10 cellular contexts compared by ENCODE assay signal in genomic region chr12:2163172-2163927, GRCh38.
DNase-seq lines count a peak whose midpoint lies in the region; ATAC-seq and TF ChIP-seq lines count a peak whose summit lies in the region.
"Had no signal": no experiment of that assay in that cellular context is flagged by ENCODE, and none has a peak within 500 bp of the region (broad histone marks: within the 10 kb centered on the region; RNA-seq: fewer than 3 reads in every experiment).

No MANE protein-coding gene starts in this region.

- H3K9me3 ChIP-seq in stomach (peaks cover 0 to 22% (median 14%) of the 10 kb centered on the region in 4 donors), A673 (ENCODE audit: low read depth, low read length, poor library complexity, severe bottlenecking) (peaks cover 9% of the 10 kb centered on the region)

- DNase-seq in GOT3 (lab: John Stamatoyannopoulos, UW), result peak; percentile 44
- DNase-seq in choroid plexus epithelial cell (ENCODE audit: low read depth), result peak; percentile 71
- peak; percentile 67 for DNase-seq in left lobe of liver (ENCODE audit: low spot score)
- peak; percentile 70 for DNase-seq in stomach
- no peak for DNase-seq in A673 (ENCODE audit: low spot score)
- DNase-seq in nephron progenitor cell, result no peak
- no peak for DNase-seq in stimulated activated CD4-positive, alpha-beta T cell treated with anti-CD3 and anti-CD28 coated beads, Interleukin-15, amount 100 ng/mL, for 24 hours
- DNase-seq: activated effector memory CD4-positive, alpha-beta T cell treated with Interleukin-2 at 50 U/mL for 16 hours; NCI-H526 had no signal

- no peak for TF ChIP-seq POLR2A in stomach (IDR thresholded peaks at IDR 0.05)

- H3K36me3 Mint-ChIP-seq in nephron progenitor cell (ENCODE audit: low read depth), result peaks cover 12% of the 10 kb centered on the region

- peaks cover 8% of the 10 kb centered on the region for H3K27me3 Mint-ChIP-seq in nephron progenitor cell (ENCODE audit: low read depth, poor library complexity)

- H3K4me1 ChIP-seq in stomach, result peaks cover 13 to 56% (median 25%) of the 10 kb centered on the region in 4 donors
- peaks cover 19% of the 10 kb centered on the region for H3K4me1 ChIP-seq in A673 (ENCODE audit: insufficient read depth, low read length, poor library complexity, severe bottlenecking)

- peaks cover 46% of the 10 kb centered on the region for H3K4me1 Mint-ChIP-seq in nephron progenitor cell

- TF ChIP-seq EP300 in stomach (IDR thresholded peaks at IDR 0.05), result peak; percentile 45

- H3K27ac ChIP-seq in stomach, result peak overlapping the region in 4 of 5 donors; percentile 28 to 83 (median 68)
- H3K27ac ChIP-seq in A673 (ENCODE audit: low read depth, low read length, poor library complexity, severe bottlenecking), result no peak overlapping the region

- POLR2A ChIA-PET in A673 (lab: Charles Lee; ENCODE audit: low non-redundant PET), result no interaction called here

- intact Hi-C loops in stomach (cut with DNase I; ENCODE audit: low total_unique reads), result no loop called here
- intact Hi-C loops in A673 (cut with micrococcal nuclease; ENCODE audit: unreplicated experiment), result no loop called here

- ATAC-seq in left lobe of liver (peak; percentile 88), HG02981 (IDR thresholded peaks at IDR 0.05; ENCODE audit: unreplicated experiment) (no peak)

- no peak for TF ChIP-seq CTCF in choroid plexus epithelial cell (conservative IDR thresholded peaks at IDR 0.05; ENCODE audit: low read depth, low read length)
- no peak for TF ChIP-seq CTCF in stomach (IDR thresholded peaks at IDR 0.05)
- TF ChIP-seq CTCF in A673 (conservative IDR thresholded peaks at IDR 0.05; ENCODE audit: low read depth, low read length), result no peak
- TF ChIP-seq CTCF in nephron progenitor cell (IDR thresholded peaks at IDR 0.05), result no peak

- BruUV-seq in A673 (replicated peaks; lab: Mats Ljungman, UMichigan), result no TSS peak

- WGBS in stomach, 5 donors, result 27 to 55% (median 52%) methylated on average over 16 of the region's 16 CpGs

- CTCF ChIA-PET in A673 (lab: Charles Lee), result no interaction called here

- H3K4me3 ChIP-seq in choroid plexus epithelial cell (ENCODE audit: low read depth, low read length) (no peak overlapping the region), stomach (no peak overlapping the region), A673 (ENCODE audit: low read depth, low read length, poor library complexity, severe bottlenecking) (no peak overlapping the region)

- H3K36me3 ChIP-seq in stomach (no peaks in the 10 kb centered on the region), A673 (ENCODE audit: insufficient read depth, low read length, poor library complexity, severe bottlenecking) (no peaks in the 10 kb centered on the region)

- no peak overlapping the region for H3K27ac Mint-ChIP-seq in nephron progenitor cell

- H3K4me3 Mint-ChIP-seq in nephron progenitor cell, result no peak overlapping the region

- peaks cover 30% of the 10 kb centered on the region for H3K9me3 Mint-ChIP-seq in nephron progenitor cell

- H3K27me3 ChIP-seq in stomach (no peaks in the 10 kb centered on the region), A673 (replicated peaks; ENCODE audit: insufficient read depth, low read depth, low read length, poor library complexity) (no peaks in the 10 kb centered on the region)

Comparison
In these comparisons a context has a peak if more than half of its experiments do, and no peak if none do; other contexts are left out.
1. DNase-seq: peak in GOT3 (single experiment), choroid plexus epithelial cell (single experiment), left lobe of liver (single experiment) and stomach (single experiment); none in A673 (single experiment), nephron progenitor cell (single experiment) and stimulated activated CD4-positive, alpha-beta T cell treated with anti-CD3 and anti-CD28 coated beads, Interleukin-15, amount 100 ng/mL, for 24 hours (single experiment).